Comparison of ENCODE assay signal across 17 cellular contexts in the genomic region with DNA sequence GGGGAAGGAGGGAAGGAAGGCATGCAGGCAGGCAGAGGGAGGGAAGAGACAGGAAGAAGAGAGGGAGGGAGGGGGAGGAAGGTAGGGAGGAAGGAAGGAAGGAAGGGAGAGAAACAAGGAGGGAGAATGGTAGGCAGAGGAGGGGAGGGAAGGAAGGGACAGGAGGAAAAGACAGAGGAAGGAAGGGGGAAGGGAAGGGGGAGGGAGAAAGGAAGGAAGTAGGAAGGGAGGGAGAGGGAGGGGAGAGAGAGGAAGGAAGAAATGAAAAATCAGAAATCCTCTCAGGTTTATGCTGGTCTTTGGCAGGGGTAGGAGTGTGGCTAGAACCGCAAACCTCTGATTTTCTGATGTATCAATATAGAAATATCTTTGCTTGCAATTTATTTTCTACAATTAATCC. TPM values are rescaled to one million over a fixed set of nuclear protein-coding genes. Genes with fewer than 3 reads are reported as not detected.
"Had no signal": no experiment of that assay in that cellular context is flagged by ENCODE, and none has a peak within 500 bp of the region (broad histone marks: within the 10 kb centered on the region; RNA-seq: fewer than 3 reads in every experiment).

No MANE protein-coding gene starts in this region.

- H3K9me3 ChIP-seq: mucosa of descending colon, sigmoid colon, tibial nerve had no signal

- H3K4me3 Mint-ChIP-seq: activated naive CD8-positive, alpha-beta T cell treated with anti-CD3 and anti-CD28 coated beads for 36 hours; activated T-helper 1 cell treated with anti-CD3 and anti-CD28 coated beads, Interleukin-12 subunit alpha, Interleukin-12 subunit beta, Interleukin-2, Interleukin-4 antibody, amounts not matched to agents 30 ng/mL and 10 ng/mL and 1 ng/mL, durations not matched to agents 14 hours and 24 hours and 36 hours; immature natural killer cell; naive thymus-derived CD4-positive, alpha-beta T cell; stimulated activated effector memory CD8-positive, alpha-beta T cell treated with anti-CD3 and anti-CD28 coated beads, Interleukin-12 subunit alpha, Interleukin-12 subunit beta, amount 100 ng/mL, for 72 hours; T-cell had no signal

- H3K27ac ChIP-seq: sigmoid colon, tibial nerve had no signal

- H3K27ac Mint-ChIP-seq: activated naive CD8-positive, alpha-beta T cell treated with anti-CD3 and anti-CD28 coated beads for 36 hours; activated T-helper 1 cell treated with anti-CD3 and anti-CD28 coated beads, Interleukin-12 subunit alpha, Interleukin-12 subunit beta, Interleukin-2, Interleukin-4 antibody, amounts not matched to agents 30 ng/mL and 10 ng/mL and 1 ng/mL, durations not matched to agents 14 hours and 24 hours and 36 hours; immature natural killer cell; stimulated activated effector memory CD8-positive, alpha-beta T cell treated with anti-CD3 and anti-CD28 coated beads, Interleukin-12 subunit alpha, Interleukin-12 subunit beta, amount 100 ng/mL, for 72 hours; T-cell had no signal

- H3K4me1 Mint-ChIP-seq: activated naive CD8-positive, alpha-beta T cell treated with anti-CD3 and anti-CD28 coated beads for 36 hours; immature natural killer cell had no signal

- H3K9me3 Mint-ChIP-seq: activated naive CD8-positive, alpha-beta T cell treated with anti-CD3 and anti-CD28 coated beads for 36 hours; activated T-helper 1 cell treated with anti-CD3 and anti-CD28 coated beads, Interleukin-12 subunit alpha, Interleukin-12 subunit beta, Interleukin-2, Interleukin-4 antibody, amounts not matched to agents 30 ng/mL and 10 ng/mL and 1 ng/mL, durations not matched to agents 14 hours and 24 hours and 36 hours; immature natural killer cell; stimulated activated effector memory CD8-positive, alpha-beta T cell treated with anti-CD3 and anti-CD28 coated beads, Interleukin-12 subunit alpha, Interleukin-12 subunit beta, amount 100 ng/mL, for 72 hours; T-cell had no signal

- H3K36me3 ChIP-seq: sigmoid colon, tibial nerve had no signal

- ATAC-seq: mucosa of descending colon; naive thymus-derived CD4-positive, alpha-beta T cell; stimulated activated effector memory CD8-positive, alpha-beta T cell treated with anti-CD3 and anti-CD28 coated beads, Interleukin-12 subunit alpha, Interleukin-12 subunit beta, amount 100 ng/mL, for 72 hours; T-cell had no signal

- H3K4me3 ChIP-seq: lung, mucosa of descending colon, sigmoid colon, tibial nerve had no signal

- DNase-seq: activated CD4-positive, CD25-positive, alpha-beta regulatory T cell treated with anti-CD3 and anti-CD28 coated beads, Interleukin-2, amount 50 U/mL, for 72 hours; activated naive CD8-positive, alpha-beta T cell treated with anti-CD3 and anti-CD28 coated beads for 36 hours; cortex of kidney; effector CD8-positive, alpha-beta T cell; foreskin melanocyte; immature natural killer cell; mucosa of descending colon; naive thymus-derived CD4-positive, alpha-beta T cell; sigmoid colon; stimulated activated CD4-positive, alpha-beta T cell treated with anti-CD3 and anti-CD28 coated beads, Interleukin-1b, Interleukin-23, amount 100 ng/mL, for 48 hours; T-cell; T1000 had no signal

- H3K36me3 Mint-ChIP-seq: activated naive CD8-positive, alpha-beta T cell treated with anti-CD3 and anti-CD28 coated beads for 36 hours; immature natural killer cell; naive thymus-derived CD4-positive, alpha-beta T cell; stimulated activated effector memory CD8-positive, alpha-beta T cell treated with anti-CD3 and anti-CD28 coated beads, Interleukin-12 subunit alpha, Interleukin-12 subunit beta, amount 100 ng/mL, for 72 hours; T-cell had no signal

RNA-seq across cellular contexts. Expression of gene PRTG, which starts 4.2 kb away (rescaled TPM):
- total RNA-seq: activated CD8-positive, alpha-beta memory T cell treated with anti-CD3 and anti-CD28 coated beads for 36 hours; activated naive CD8-positive, alpha-beta T cell treated with anti-CD3 and anti-CD28 coated beads for 36 hours; activated T-helper 1 cell treated with anti-CD3 and anti-CD28 coated beads, Interleukin-12 subunit alpha, Interleukin-12 subunit beta, Interleukin-2, Interleukin-4 antibody, amounts not matched to agents 30 ng/mL and 10 ng/mL and 1 ng/mL, durations not matched to agents 14 hours and 24 hours and 36 hours; naive thymus-derived CD4-positive, alpha-beta T cell had no signal
- polyA plus RNA-seq: immature natural killer cell; naive thymus-derived CD4-positive, alpha-beta T cell had no signal
